Comparison of ENCODE assay signal across 13 cellular contexts in genomic region chr16:85447657-85448313, GRCh38.
DNase-seq lines count a peak whose midpoint lies in the region; ATAC-seq, FAIRE-seq and TF ChIP-seq lines count a peak whose summit lies in the region.
"Had no signal": no experiment of that assay in that cellular context is flagged by ENCODE, and none has a peak within 500 bp of the region (broad histone marks: within the 10 kb centered on the region; RNA-seq: fewer than 3 reads in every experiment).

No MANE protein-coding gene starts in this region.

- FAIRE-seq in RCC 7860 (lab: Jason Lieb, UNC) = no peak

- H3K9me3 ChIP-seq in BLaER1 (no peaks in the 10 kb centered on the region), OCI-LY3 (ENCODE audit: insufficient read depth, low read length) (no peaks in the 10 kb centered on the region)
- H3K9me3 ChIP-seq: ovary had no signal

- H3K36me3 Mint-ChIP-seq in mesothelial cell of epicardium = peaks cover 2% of the 10 kb centered on the region
- H3K36me3 Mint-ChIP-seq in activated T-helper 2 cell treated with anti-CD3 and anti-CD28 coated beads, Interferon-gamma antibody, Interleukin-2, Interleukin-4, amounts not matched to agents 10 μg/mL and 5 μg/mL and 100 μg/mL, durations not matched to agents 14 hours and 24 hours and 36 hours (ENCODE audit: low read depth) = no peaks in the 10 kb centered on the region

- no peaks in the 10 kb centered on the region for H3K9me3 Mint-ChIP-seq in mesothelial cell of epicardium
- no peaks in the 10 kb centered on the region for H3K9me3 Mint-ChIP-seq in activated T-helper 2 cell treated with anti-CD3 and anti-CD28 coated beads, Interferon-gamma antibody, Interleukin-2, Interleukin-4, amounts not matched to agents 10 μg/mL and 5 μg/mL and 100 μg/mL, durations not matched to agents 14 hours and 24 hours and 36 hours
- H3K9me3 Mint-ChIP-seq: activated CD4-positive, alpha-beta T cell treated with anti-CD3 and anti-CD28 coated beads, Interleukin-2, amount 10 ng/mL, durations not matched to agents 7 days and 5 days; GM23338 had no signal

- H3K27me3 ChIP-seq in BLaER1 = peaks cover 26% of the 10 kb centered on the region; the same call in 1 of the 2 replicates
- peaks cover 34% of the 10 kb centered on the region for H3K27me3 ChIP-seq in OCI-LY3 (ENCODE audit: low read depth, low read length)
- H3K27me3 ChIP-seq: ovary had no signal

- H3K27ac Mint-ChIP-seq in mesothelial cell of epicardium = peak overlapping the region; percentile 72
- H3K27ac Mint-ChIP-seq in activated T-helper 2 cell treated with anti-CD3 and anti-CD28 coated beads, Interferon-gamma antibody, Interleukin-2, Interleukin-4, amounts not matched to agents 10 μg/mL and 5 μg/mL and 100 μg/mL, durations not matched to agents 14 hours and 24 hours and 36 hours = no peak overlapping the region
- H3K27ac Mint-ChIP-seq: GM23338 had no signal

- H2AFZ ChIP-seq in OCI-LY3 (ENCODE audit: low read depth, low read length) = no peak overlapping the region
- H2AFZ ChIP-seq: GM23338 had no signal

- peak overlapping the region; percentile 67 for H3K9ac ChIP-seq in BLaER1
- no peak overlapping the region for H3K9ac ChIP-seq in OCI-LY3 (ENCODE audit: low read length)

- H3K4me3 Mint-ChIP-seq in mesothelial cell of epicardium = no peak overlapping the region
- H3K4me3 Mint-ChIP-seq in activated T-helper 2 cell treated with anti-CD3 and anti-CD28 coated beads, Interferon-gamma antibody, Interleukin-2, Interleukin-4, amounts not matched to agents 10 μg/mL and 5 μg/mL and 100 μg/mL, durations not matched to agents 14 hours and 24 hours and 36 hours (ENCODE audit: low read depth) = no peak overlapping the region
- H3K4me3 Mint-ChIP-seq: activated CD4-positive, alpha-beta T cell treated with anti-CD3 and anti-CD28 coated beads, Interleukin-2, amount 10 ng/mL, durations not matched to agents 7 days and 5 days; GM23338 had no signal

- ATAC-seq in GM19351 (IDR thresholded peaks at IDR 0.05; ENCODE audit: unreplicated experiment) = peak; percentile 16

- H3K4me1 Mint-ChIP-seq in mesothelial cell of epicardium = peaks cover 49% of the 10 kb centered on the region
- peaks cover 5% of the 10 kb centered on the region for H3K4me1 Mint-ChIP-seq in activated T-helper 2 cell treated with anti-CD3 and anti-CD28 coated beads, Interferon-gamma antibody, Interleukin-2, Interleukin-4, amounts not matched to agents 10 μg/mL and 5 μg/mL and 100 μg/mL, durations not matched to agents 14 hours and 24 hours and 36 hours (ENCODE audit: low read depth)

- H3K4me2 ChIP-seq in BLaER1 (peak overlapping the region; percentile 92), OCI-LY3 (ENCODE audit: low read length) (peak overlapping the region; percentile 58)
- H3K4me2 ChIP-seq: GM23338 had no signal

- H3K36me3 ChIP-seq in BLaER1 (no peaks in the 10 kb centered on the region), OCI-LY3 (replicated peaks; ENCODE audit: low read depth, low read length) (no peaks in the 10 kb centered on the region)
- H3K36me3 ChIP-seq: ovary had no signal

- no peak for DNase-seq in mesothelial cell of epicardium (ENCODE audit: low spot score in 2 of 2, unreplicated experiment in 2 of 2)
- no peak for DNase-seq in cortex of kidney (lab: John Stamatoyannopoulos, UW)
- no peak for DNase-seq in RCC 7860 (ENCODE audit: low spot score)
- no peak for DNase-seq in foreskin melanocyte
- no peak for DNase-seq in activated T-helper 2 cell treated with anti-CD3 and anti-CD28 coated beads, Interferon-gamma antibody, Interleukin-2, Interleukin-4, amounts not matched to agents 10 μg/mL and 5 μg/mL and 100 μg/mL, durations not matched to agents 14 hours and 24 hours and 36 hours (ENCODE audit: low spot score)
- DNase-seq: ovary had no signal

- H3K4me3 ChIP-seq in BLaER1 (peak overlapping the region; percentile 26; the same call in 1 of the 2 replicates), OCI-LY3 (ENCODE audit: low read length) (no peak overlapping the region)
- H3K4me3 ChIP-seq: GM23338, lung, ovary had no signal

- H3K4me1 ChIP-seq in BLaER1 (peaks cover 99% of the 10 kb centered on the region), OCI-LY3 (ENCODE audit: low read length) (peaks cover 24% of the 10 kb centered on the region)

- no peaks in the 10 kb centered on the region for H3K27me3 Mint-ChIP-seq in mesothelial cell of epicardium (ENCODE audit: low read depth)
- H3K27me3 Mint-ChIP-seq in activated T-helper 2 cell treated with anti-CD3 and anti-CD28 coated beads, Interferon-gamma antibody, Interleukin-2, Interleukin-4, amounts not matched to agents 10 μg/mL and 5 μg/mL and 100 μg/mL, durations not matched to agents 14 hours and 24 hours and 36 hours (ENCODE audit: low read depth) = peaks cover 3% of the 10 kb centered on the region

- H3K27ac ChIP-seq in BLaER1 (peak overlapping the region; percentile 87), OCI-LY3 (ENCODE audit: low read length) (no peak overlapping the region)
- H3K27ac ChIP-seq: RWPE1 had no signal

- no peaks in the 10 kb centered on the region for H3K79me2 ChIP-seq in OCI-LY3 (ENCODE audit: low read length)

- H4K20me1 ChIP-seq in BLaER1 (no peaks in the 10 kb centered on the region), OCI-LY3 (ENCODE audit: insufficient read depth, low read length) (0 out of 2 replicates have a peak, but pooled peaks cover 4% of the 10 kb centered on the region)

- intact Hi-C loops in activated T-helper 2 cell treated with anti-CD3 and anti-CD28 coated beads, Interferon-gamma antibody, Interleukin-2, Interleukin-4, amounts not matched to agents 10 μg/mL and 5 μg/mL and 100 μg/mL, durations not matched to agents 14 hours and 24 hours and 36 hours (cut with micrococcal nuclease) = no loop called here

- TF ChIP-seq CTCF in OCI-LY3 (IDR thresholded peaks at IDR 0.05; ENCODE audit: low read depth, low read length) = no peak
- no peak for TF ChIP-seq CTCF in mesothelial cell of epicardium (IDR thresholded peaks at IDR 0.05; ENCODE audit: unreplicated experiment)
